Comparison of ENCODE assay signal across 1 cellular context in the genomic region with DNA sequence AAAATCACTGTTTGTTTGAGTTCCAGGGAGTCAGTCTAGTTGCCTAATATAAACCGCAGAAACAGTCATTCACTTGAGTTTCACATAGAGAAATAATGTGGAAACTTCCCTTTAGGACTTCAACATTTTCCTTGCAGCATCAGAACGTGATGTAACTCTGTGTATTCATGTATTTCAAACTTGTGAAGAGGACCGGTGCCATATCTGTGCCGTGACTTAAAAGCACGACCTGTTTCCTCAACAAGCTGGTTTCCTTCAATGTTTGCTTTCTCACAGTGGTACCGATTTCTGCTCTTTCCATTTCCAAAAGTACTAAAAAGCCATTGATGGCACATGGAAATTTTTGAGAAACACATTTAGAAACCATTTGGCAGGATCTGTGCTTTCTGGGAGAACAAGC.
TF ChIP-seq lines count a peak whose summit lies in the region.

No MANE protein-coding gene starts in this region.

TF ChIP-seq in IMR-90, 13 proteins besides CTCF, POLR2A, EP300 and RAD21 (continued from another document):
- no peak for TF ChIP-seq FOS (IDR thresholded peaks at IDR 0.05; ENCODE audit: low read depth, low read length)
- TF ChIP-seq BHLHE40 (IDR thresholded peaks at IDR 0.05; ENCODE audit: low read depth, low read length) = no peak
- TF ChIP-seq RFX5 (IDR thresholded peaks at IDR 0.05; ENCODE audit: low read depth, low read length) = no peak
- TF ChIP-seq MXI1 (IDR thresholded peaks at IDR 0.05; ENCODE audit: borderline replicate concordance, low read depth, low read length) = no peak
- TF ChIP-seq, protein P1, sequence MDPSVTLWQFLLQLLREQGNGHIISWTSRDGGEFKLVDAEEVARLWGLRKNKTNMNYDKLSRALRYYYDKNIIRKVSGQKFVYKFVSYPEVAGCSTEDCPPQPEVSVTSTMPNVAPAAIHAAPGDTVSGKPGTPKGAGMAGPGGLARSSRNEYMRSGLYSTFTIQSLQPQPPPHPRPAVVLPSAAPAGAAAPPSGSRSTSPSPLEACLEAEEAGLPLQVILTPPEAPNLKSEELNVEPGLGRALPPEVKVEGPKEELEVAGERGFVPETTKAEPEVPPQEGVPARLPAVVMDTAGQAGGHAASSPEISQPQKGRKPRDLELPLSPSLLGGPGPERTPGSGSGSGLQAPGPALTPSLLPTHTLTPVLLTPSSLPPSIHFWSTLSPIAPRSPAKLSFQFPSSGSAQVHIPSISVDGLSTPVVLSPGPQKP (IDR thresholded peaks at IDR 0.05; ENCODE audit: borderline replicate concordance, low read depth, low read length) = no peak
- TF ChIP-seq MAFK (IDR thresholded peaks at IDR 0.05; ENCODE audit: low read depth, low read length) = no peak
- no peak for TF ChIP-seq CEBPB (IDR thresholded peaks at IDR 0.05; ENCODE audit: low read depth, low read length)
- no peak for TF ChIP-seq RCOR1 (IDR thresholded peaks at IDR 0.05; ENCODE audit: insufficient replicate concordance, low read length)
- no peak for TF ChIP-seq SMC3 (IDR thresholded peaks at IDR 0.05; ENCODE audit: low read depth, low read length)
- no peak for TF ChIP-seq MAZ (IDR thresholded peaks at IDR 0.05; ENCODE audit: borderline replicate concordance, low read depth, low read length)
- no peak for TF ChIP-seq USF2 (IDR thresholded peaks at IDR 0.05; ENCODE audit: low read depth, low read length)
